15 cellular contexts compared by ENCODE assay signal in genomic region chrX:82127228-82128123, GRCh38.
DNase-seq lines count a peak whose midpoint lies in the region; ATAC-seq, FAIRE-seq and TF ChIP-seq lines count a peak whose summit lies in the region.
"Had no signal": no experiment of that assay in that cellular context is flagged by ENCODE, and none has a peak within 500 bp of the region (broad histone marks: within the 10 kb centered on the region; RNA-seq: fewer than 3 reads in every experiment).

No MANE protein-coding gene starts in this region.

- H3K36me3 ChIP-seq in mucosa of descending colon (ENCODE audit: low read depth) = no peaks in the 10 kb centered on the region
- H3K36me3 ChIP-seq: prostate gland had no signal

- DNase-seq in GM18507 (ENCODE audit: extremely low spot score, insufficient read length, low read depth) = no peak
- peak; percentile 21 for DNase-seq in RPMI7951 (ENCODE audit: low read depth)
- no peak for DNase-seq in mucosa of descending colon
- no peak for DNase-seq in hepatic stellate cell (ENCODE audit: low spot score)
- no peak for DNase-seq in NCI-H1105 treated with DMSO at 0.1 percent for 48 hours (lab: John Stamatoyannopoulos, UW)
- DNase-seq: activated CD4-positive, CD25-positive, alpha-beta regulatory T cell treated with anti-CD3 and anti-CD28 coated beads, Interleukin-2, amount 50 U/mL, for 72 hours; aorta; GOT3; left colon; NCI-H1092 had no signal

- peak; percentile 49 for FAIRE-seq in GM18507 (lab: Jason Lieb, UNC)
- FAIRE-seq: D721Med had no signal

- H3K4me1 ChIP-seq in mucosa of descending colon (ENCODE audit: low read depth) = no peaks in the 10 kb centered on the region
- H3K4me1 ChIP-seq: prostate gland had no signal

- no peak overlapping the region for H3K4me3 ChIP-seq in mucosa of descending colon
- H3K4me3 ChIP-seq: prostate gland had no signal

- no peak for TF ChIP-seq CTCF in mucosa of descending colon (IDR thresholded peaks at IDR 0.05)

- intact Hi-C loops in mucosa of descending colon (cut with DNase I, micrococcal nuclease) = no loop called here

- no peaks in the 10 kb centered on the region for H3K9me3 ChIP-seq in mucosa of descending colon
- H3K9me3 ChIP-seq: prostate gland had no signal

- peak; percentile 61 for ATAC-seq in GM19455 (IDR thresholded peaks at IDR 0.05; ENCODE audit: unreplicated experiment)
- ATAC-seq in HG03060 (IDR thresholded peaks at IDR 0.05; ENCODE audit: low read depth, unreplicated experiment) = peak; percentile 52
- no peak for ATAC-seq in mucosa of descending colon
- ATAC-seq in HG02588 (IDR thresholded peaks at IDR 0.05; ENCODE audit: unreplicated experiment) = no peak
- ATAC-seq: left colon had no signal

Comparison
In these comparisons a context has a peak if more than half of its experiments do, and no peak if none do; other contexts are left out.
1. ATAC-seq: peak in GM19455 (single experiment) and HG03060 (single experiment); none in mucosa of descending colon (single experiment) and HG02588 (single experiment).